In the genomic region with DNA sequence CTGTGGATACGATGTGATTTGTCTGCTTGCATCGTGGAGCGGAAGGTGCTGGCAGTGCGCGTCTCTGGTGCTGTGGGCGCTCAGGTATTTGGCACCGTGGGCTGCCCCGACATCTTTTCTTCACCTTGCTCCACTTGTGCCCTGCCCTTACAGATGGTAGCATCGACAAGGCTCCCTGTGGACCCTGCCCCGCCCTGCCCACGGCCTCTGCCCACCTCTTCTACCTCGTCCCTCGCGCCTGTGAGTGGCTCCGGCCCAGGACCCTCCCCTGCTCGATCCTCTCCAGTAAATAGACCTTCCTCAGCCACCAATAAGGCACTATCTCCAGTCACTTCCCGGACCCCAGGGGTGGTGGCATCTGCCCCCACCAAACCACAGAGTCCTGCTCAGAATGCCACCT, we compare ENCODE assay signal across 14 cellular contexts. TPM values are rescaled to one million over a fixed set of nuclear protein-coding genes. Genes with fewer than 3 reads are reported as not detected.
DNase-seq lines count a peak whose midpoint lies in the region; FAIRE-seq and TF ChIP-seq lines count a peak whose summit lies in the region.
"Had no signal": no experiment of that assay in that cellular context is flagged by ENCODE, and none has a peak within 500 bp of the region (broad histone marks: within the 10 kb centered on the region; RNA-seq: fewer than 3 reads in every experiment).

No MANE protein-coding gene starts in this region.

- H3K18ac ChIP-seq in H1 (ENCODE audit: extremely low read depth, low read length), result no peak overlapping the region

- peak overlapping the region; percentile 60; the same call in 1 of the 2 replicates for H2BK5ac ChIP-seq in H1 (ENCODE audit: low read depth, low read length)

- POLR2A ChIA-PET in H1 (lab: Charles Lee; ENCODE audit: partially characterized antibody), result interaction anchor here (2.0 kb wide), 1 partner anchor 8 kb away, joined by 10 read pairs; no protein-coding TSS in a partner anchor

- H2AFZ ChIP-seq in H1 (ENCODE audit: low read length), result no peak overlapping the region

- H2BK12ac ChIP-seq in H1 (ENCODE audit: low read depth, low read length), result peak overlapping the region; percentile 50; the same call in 1 of the 2 replicates

- DNase-seq in CD14-positive monocyte (ENCODE audit: low spot score), result no peak
- no peak for DNase-seq in HFFc6
- DNase-seq in H1 (ENCODE audit: low read depth in 1 of 2, low spot score in 2 of 2), result peak in 1 of 2 experiments; percentile 36
- no peak for DNase-seq in ureter (ENCODE audit: low spot score)
- DNase-seq in MG63, result no peak
- no peak for DNase-seq in NCI-H526 treated with DMSO at 0.1 percent for 48 hours (lab: John Stamatoyannopoulos, UW)
- DNase-seq: COR-L47, DMS153, HCEC 1CT, NCI-H1092 treated with DMSO at 0.1 percent for 48 hours, NCI-H1694 treated with DMSO at 0.1 percent for 48 hours, NCI-H774 had no signal

- H3K4me1 ChIP-seq in H1 (replicated peaks in 1 of 4; ENCODE audit: control insufficient read depth in 3 of 4, insufficient read depth in 4 of 4, low read length in 3 of 4) (peaks cover 10 to 25% (median 20%) of the 10 kb centered on the region in 4 experiments), neutrophil (ENCODE audit: control insufficient read depth in 1 of 2, insufficient read depth in 1 of 2, low read depth in 1 of 2, low read length in 1 of 2) (peaks cover 32 to 35% of the 10 kb centered on the region in 2 experiments)

- H3K4me3 Mint-ChIP-seq in CD14-positive monocyte (no peak overlapping the region), HFFc6 (no peak overlapping the region)

- no peaks in the 10 kb centered on the region for H3K79me2 ChIP-seq in H1 (ENCODE audit: control insufficient read depth in 1 of 2, insufficient read depth in 2 of 2, low read length in 2 of 2)

- TF ChIP-seq EP300 in H1 (IDR thresholded peaks at IDR 0.05; ENCODE audit: borderline replicate concordance in 1 of 2, low read depth in 2 of 2, low read length in 2 of 2), result no peak

- no peak for TF ChIP-seq RAD21 in H1 (IDR thresholded peaks at IDR 0.05 in 1 of 2, conservative IDR thresholded peaks at IDR 0.05 in 1 of 2; ENCODE audit: low read depth in 2 of 2, low read length in 2 of 2)

- no peak overlapping the region for H3K27ac ChIP-seq in H1 (ENCODE audit: low read depth, low read length)
- H3K27ac ChIP-seq in neutrophil, result peak overlapping the region; percentile 85
- H3K27ac ChIP-seq: KMS-11 had no signal

- H2BK120ac ChIP-seq in H1 (replicated peaks; ENCODE audit: low read depth, low read length), result no peak overlapping the region

- intact Hi-C loops in CD14-positive monocyte (cut with micrococcal nuclease), result no loop called here

- WGBS in H1 (ENCODE audit: extremely low coverage in 1 of 2, insufficient coverage in 1 of 2, insufficient read length in 1 of 2, insufficient replicate concordance in 2 of 2, low coverage in 1 of 2, low lambda C conversion rate in 2 of 2, missing lambda C conversion rate in 1 of 2), 2 experiments, result 93% methylated on average over 17 of the region's 17 CpGs; no CpG with 5 or more reads in 1 of the 2 experiments

- no peak for FAIRE-seq in H1 (lab: Jason Lieb, UNC)

- no peak overlapping the region for H2BK20ac ChIP-seq in H1 (ENCODE audit: low read length)

- H2BK15ac ChIP-seq in H1 (ENCODE audit: low read length), result no peak overlapping the region

- H3K9ac ChIP-seq in H1 (replicated peaks in 1 of 4; ENCODE audit: extremely low read depth in 1 of 4, low read depth in 3 of 4, low read length in 3 of 4), result no peak overlapping the region
- H3K9ac ChIP-seq: KMS-11 had no signal

- no peak overlapping the region for H4K5ac ChIP-seq in H1 (ENCODE audit: insufficient read length, low read depth, low read length)

- no peak for TF ChIP-seq POLR2A in H1 (IDR thresholded peaks at IDR 0.05; ENCODE audit: control extremely low read depth in 1 of 2, low read depth in 2 of 2, low read length in 2 of 2)

- H3K36me3 ChIP-seq in H1 (ENCODE audit: control insufficient read depth in 2 of 4, insufficient read depth in 4 of 4, low read length in 3 of 4) (peaks cover 4 to 47% (median 14%) of the 10 kb centered on the region in 4 experiments; a peak in 5 of 8 replicates), neutrophil (peaks cover 42% of the 10 kb centered on the region), MG63 (peaks cover 92% of the 10 kb centered on the region)

- peaks cover 69 to 71% of the 10 kb centered on the region in 2 donors for H3K36me3 Mint-ChIP-seq in CD14-positive monocyte
- peaks cover 24% of the 10 kb centered on the region for H3K36me3 Mint-ChIP-seq in HFFc6 (ENCODE audit: low read depth)

- H3K23me2 ChIP-seq in H1 (ENCODE audit: low read depth, low read length), result no peaks in the 10 kb centered on the region

- TF ChIP-seq CTCF in CD14-positive monocyte (IDR thresholded peaks at IDR 0.05), result no peak
- TF ChIP-seq CTCF in HFFc6 (IDR thresholded peaks at IDR 0.05), result no peak
- TF ChIP-seq CTCF in H1 (IDR thresholded peaks at IDR 0.05; ENCODE audit: control extremely low read depth in 1 of 3, insufficient read depth in 1 of 3, low read depth in 1 of 3, low read length in 3 of 3), result no peak
- no peak for TF ChIP-seq CTCF in neutrophil (IDR thresholded peaks at IDR 0.05)

- H3K4me1 Mint-ChIP-seq in CD14-positive monocyte (peaks cover 35% of the 10 kb centered on the region), HFFc6 (ENCODE audit: low read depth) (peaks cover 8% of the 10 kb centered on the region)

- H4K20me1 ChIP-seq in H1 (replicated peaks in 1 of 2; ENCODE audit: control insufficient read depth in 1 of 2, insufficient read depth in 2 of 2, low read length in 2 of 2), result no peaks in the 10 kb centered on the region

- no peak overlapping the region for H4K91ac ChIP-seq in H1 (replicated peaks; ENCODE audit: insufficient read length, low read length)

- no peak overlapping the region for H3K56ac ChIP-seq in H1 (replicated peaks; ENCODE audit: insufficient read length, low read depth, low read length)

- H3K9me3 ChIP-seq in H1 (ENCODE audit: insufficient read depth in 2 of 2, low read depth in 1 of 2, low read length in 1 of 2) (no peaks in the 10 kb centered on the region), neutrophil (no peaks in the 10 kb centered on the region), MG63 (no peaks in the 10 kb centered on the region)

- no peak overlapping the region for H3K23ac ChIP-seq in H1 (ENCODE audit: insufficient read length)

- H3K4me2 ChIP-seq in H1 (ENCODE audit: insufficient read depth in 1 of 2, low read depth in 2 of 2, low read length in 2 of 2), result no peak overlapping the region
- H3K4me2 ChIP-seq: KMS-11 had no signal

- no peak overlapping the region; the same call in 1 of the 2 replicates for H4K8ac ChIP-seq in H1 (ENCODE audit: extremely low read depth, insufficient read depth, low read length)

- no peak overlapping the region for H3K4ac ChIP-seq in H1 (replicated peaks; ENCODE audit: insufficient read length, low read depth, low read length)

- 0 out of 2 replicates have a peak overlapping the region, but pooled peaks have one; percentile 15 for H2AK5ac ChIP-seq in H1 (ENCODE audit: low read depth, low read length)

- H3K27ac Mint-ChIP-seq in CD14-positive monocyte, result peak overlapping the region in 6 of 7 donors; percentile 26 to 97 (median 57)
- 0 out of 2 replicates have a peak overlapping the region, but pooled peaks have one; percentile 51 for H3K27ac Mint-ChIP-seq in HFFc6

- no peak overlapping the region for H3K4me3 ChIP-seq in H1 (ENCODE audit: extremely low read depth in 1 of 4, insufficient read depth in 2 of 4, low read depth in 3 of 4, low read length in 4 of 4)
- H3K4me3 ChIP-seq in neutrophil (ENCODE audit: low read depth in 1 of 2, low read length in 1 of 2), result no peak overlapping the region
- H3K4me3 ChIP-seq in MG63, result no peak overlapping the region

- CTCF ChIA-PET in H1 (lab: Charles Lee; ENCODE audit: partially characterized antibody), result interaction anchor here (4.2 kb wide), 1 partner anchor 16 kb away, joined by 17 read pairs; no protein-coding TSS in a partner anchor

- no peak overlapping the region for H3K14ac ChIP-seq in H1 (ENCODE audit: insufficient read length)

- H3K27me3 ChIP-seq in H1 (replicated peaks in 1 of 4; ENCODE audit: control insufficient read depth in 3 of 4, extremely low read depth in 1 of 4, insufficient read depth in 3 of 4, low read length in 3 of 4) (no peaks in the 10 kb centered on the region), neutrophil (no peaks in the 10 kb centered on the region), MG63 (no peaks in the 10 kb centered on the region)

- H3K9me3 Mint-ChIP-seq in CD14-positive monocyte, result peaks cover 0 to 2% (median 0%) of the 10 kb centered on the region in 7 donors
- no peaks in the 10 kb centered on the region for H3K9me3 Mint-ChIP-seq in HFFc6

- no peaks in the 10 kb centered on the region for H3K79me1 ChIP-seq in H1 (ENCODE audit: low read depth, low read length)

- H3K27me3 Mint-ChIP-seq in CD14-positive monocyte (ENCODE audit: low read depth in 3 of 3), result no peaks in the 10 kb centered on the region
- H3K27me3 Mint-ChIP-seq in HFFc6 (ENCODE audit: insufficient read depth), result peaks cover 4% of the 10 kb centered on the region

RNA-seq across cellular contexts. Expression of gene EP400, which starts 36.6 kb away (rescaled TPM):
- polyA plus RNA-seq in CD14-positive monocyte (under 1 TPM; 0.65 to 0.81 TPM), H1 (2011; rRNA removed) (13.1 and 16.2 TPM in 2 replicates)
- 10 to 100 TPM; 27.5 to 35.3 (median 30.4) TPM for total RNA-seq in HFFc6 (2021; fragmentation: NEBNext Ultra II Directional; extraction: Animal tissue kit (Norgen Biotek cat#: 25700))
- total RNA-seq in H1 (2021; fragmentation: NEBNext Ultra II Directional; extraction: Animal tissue kit (Norgen Biotek cat#: 25700)), result 69.6 and 69.7 TPM in 2 replicates
- 9.9 TPM for polyA plus RNA-seq in H1 (2011; cell fraction: cytosol; rRNA removed)
- 43.9 TPM for polyA plus RNA-seq in H1 (2011; cell fraction: nucleus; rRNA removed)
- 41.3 to 47.5 TPM (median 44.4 TPM) in 4 replicates for polyA plus RNA-seq in H1 (2012, experiment 1 of 2)
- 14.9 TPM for polyA plus RNA-seq in H1 (2012, experiment 2 of 2)
- 29.6 TPM for polyA plus RNA-seq in H1 (2013, experiment 1 of 2)
- polyA plus RNA-seq in H1 (2013, experiment 2 of 2), result 24.5 TPM
- 22.0 and 23.0 TPM in 2 replicates for polyA minus RNA-seq in H1 (2011; rRNA and poly(A)+ RNA removed)
- 27.4 TPM for polyA minus RNA-seq in H1 (2011; cell fraction: cytosol; rRNA and poly(A)+ RNA removed)
- polyA minus RNA-seq in H1 (2011; cell fraction: nucleus; rRNA and poly(A)+ RNA removed), result 33.5 TPM
- total RNA-seq in ureter, result 71.8 TPM
- 6.0 and 13.1 TPM in 2 replicates for total RNA-seq in MG63 (2014; rRNA removed; shearing (Covaris generic); ENCODE audit: low replicate concordance)

RNA-seq across cellular contexts. Expression of gene PUS1, which starts 57.3 kb away (rescaled TPM):
- 1 to 10 TPM; 5.1 to 6.9 TPM for polyA plus RNA-seq in CD14-positive monocyte
- total RNA-seq in HFFc6 (2021; fragmentation: NEBNext Ultra II Directional; extraction: Animal tissue kit (Norgen Biotek cat#: 25700)), result 10 to 100 TPM; 26.2 to 37.7 (median 29.8) TPM
- 81.2 and 82.5 TPM in 2 replicates for total RNA-seq in H1 (2021; fragmentation: NEBNext Ultra II Directional; extraction: Animal tissue kit (Norgen Biotek cat#: 25700))
- 48.1 and 65.7 TPM in 2 replicates for polyA plus RNA-seq in H1 (2011; rRNA removed)
- polyA plus RNA-seq in H1 (2011; cell fraction: cytosol; rRNA removed), result 74.1 TPM
- 85.2 TPM for polyA plus RNA-seq in H1 (2011; cell fraction: nucleus; rRNA removed)
- polyA plus RNA-seq in H1 (2012, experiment 1 of 2), result 57.7 to 80.3 TPM (median 73.5 TPM) in 4 replicates
- 51.6 TPM for polyA plus RNA-seq in H1 (2012, experiment 2 of 2)
- polyA plus RNA-seq in H1 (2013, experiment 1 of 2), result 42.1 TPM
- 42.7 TPM for polyA plus RNA-seq in H1 (2013, experiment 2 of 2)
- 28.4 and 37.6 TPM in 2 replicates for polyA minus RNA-seq in H1 (2011; rRNA and poly(A)+ RNA removed)
- polyA minus RNA-seq in H1 (2011; cell fraction: cytosol; rRNA and poly(A)+ RNA removed), result 50.9 TPM
- 40.6 TPM for polyA minus RNA-seq in H1 (2011; cell fraction: nucleus; rRNA and poly(A)+ RNA removed)
- 46.9 TPM for total RNA-seq in ureter
- 55.1 and 91.2 TPM in 2 replicates for total RNA-seq in MG63 (2014; rRNA removed; shearing (Covaris generic); ENCODE audit: low replicate concordance)
